ENCODE assay signal across 19 cellular contexts in genomic region chr12:27982951-27983350, GRCh38. TPM values are rescaled to one million over a fixed set of nuclear protein-coding genes. Genes with fewer than 3 reads are reported as not detected.
DNase-seq lines count a peak whose midpoint lies in the region; ATAC-seq, FAIRE-seq and TF ChIP-seq lines count a peak whose summit lies in the region.
"Had no signal": no experiment of that assay in that cellular context is flagged by ENCODE, and none has a peak within 500 bp of the region (broad histone marks: within the 10 kb centered on the region; RNA-seq: fewer than 3 reads in every experiment).

No MANE protein-coding gene starts in this region.

- CTCF ChIA-PET in A549 (lab: Yijun Ruan, JAX): interaction anchor here (1.0 to 4.7 kb wide), 4 partner anchors 9 to 35 kb away, joined by 3 to 17 read pairs (median 7); no protein-coding TSS in a partner anchor

- DNase-seq in A549 (ENCODE audit: low read depth in 1 of 2, low spot score in 1 of 2) (no peak), HFFc6 (no peak), astrocyte (ENCODE audit: low read depth) (peak; percentile 46), fibroblast of the aortic adventitia (ENCODE audit: low read depth) (peak; percentile 66), SHP77 (lab: John Stamatoyannopoulos, UW) (no peak)
- no peak for DNase-seq in stimulated activated CD4-positive, alpha-beta T cell treated with anti-CD3 and anti-CD28 coated beads, Interleukin-2, amount 100 ng/mL, for 48 hours
- DNase-seq: BE2C; CD4-positive, alpha-beta memory T cell; COR-L47; DMS153; DND-41; GDM1; H7 had no signal

- no peaks in the 10 kb centered on the region for H3K36me3 ChIP-seq in astrocyte (ENCODE audit: insufficient read depth, low read length)
- H3K36me3 ChIP-seq: BE2C had no signal

- no peak for TF ChIP-seq EP300 in A549 (IDR thresholded peaks at IDR 0.05)

- H3K36me3 Mint-ChIP-seq in HFFc6 (ENCODE audit: low read depth): no peaks in the 10 kb centered on the region
- no peaks in the 10 kb centered on the region for H3K36me3 Mint-ChIP-seq in astrocyte (ENCODE audit: low read depth, unreplicated experiment)
- H3K36me3 Mint-ChIP-seq: CD4-positive, alpha-beta memory T cell had no signal

- no peaks in the 10 kb centered on the region for H3K9me3 ChIP-seq in A549
- no peaks in the 10 kb centered on the region for H3K9me3 ChIP-seq in astrocyte (ENCODE audit: insufficient read depth, low read depth, low read length)
- H3K9me3 ChIP-seq: BE2C had no signal

- no peak for TF ChIP-seq POLR2A in A549 (IDR thresholded peaks at IDR 0.05; ENCODE audit: low read length)

- peak overlapping the region; percentile 9; the same call in 1 of the 2 replicates for H3K27ac Mint-ChIP-seq in HFFc6
- H3K27ac Mint-ChIP-seq in astrocyte (ENCODE audit: unreplicated experiment): peak overlapping the region; percentile 21
- H3K27ac Mint-ChIP-seq: CD4-positive, alpha-beta memory T cell; GM23338 had no signal

- H3K4me3 ChIP-seq in A549: no peak overlapping the region
- H3K4me3 ChIP-seq in astrocyte (ENCODE audit: insufficient read depth, low read depth, low read length): no peak overlapping the region
- no peak overlapping the region for H3K4me3 ChIP-seq in fibroblast of the aortic adventitia (ENCODE audit: low read depth, low read length)
- H3K4me3 ChIP-seq: GM23338 had no signal

- no peak for TF ChIP-seq RAD21 in A549 (conservative IDR thresholded peaks at IDR 0.05 in 1 of 2, IDR thresholded peaks at IDR 0.05 in 1 of 2)

- POLR2A ChIA-PET in A549 (lab: Yijun Ruan, JAX): interaction anchor here (2.2 kb wide), 1 partner anchor 13 kb away, joined by 25 read pairs; no protein-coding TSS in a partner anchor

- no peak overlapping the region; the same call in 2 of the 3 replicates for H3K4me2 ChIP-seq in A549
- no peak overlapping the region for H3K4me2 ChIP-seq in astrocyte (ENCODE audit: low read length)
- H3K4me2 ChIP-seq: GM23338 had no signal

- no peaks in the 10 kb centered on the region for H3K27me3 ChIP-seq in astrocyte (ENCODE audit: insufficient read depth, low read length)

- no peak overlapping the region for H3K9ac ChIP-seq in astrocyte (ENCODE audit: low read length)

- H3K4me3 Mint-ChIP-seq in HFFc6 (no peak overlapping the region), astrocyte (ENCODE audit: unreplicated experiment) (no peak overlapping the region)
- H3K4me3 Mint-ChIP-seq: CD4-positive, alpha-beta memory T cell; GM23338 had no signal

- peak overlapping the region; percentile 24 to 84; a peak in 3 of 6 replicates for H3K27ac ChIP-seq in A549
- H3K27ac ChIP-seq in astrocyte (ENCODE audit: low read depth, low read length): no peak overlapping the region
- H3K27ac ChIP-seq: C4-2B had no signal

- H3K4me1 Mint-ChIP-seq in HFFc6 (ENCODE audit: low read depth) (peaks cover 58% of the 10 kb centered on the region), astrocyte (ENCODE audit: low read depth, unreplicated experiment) (peaks cover 21% of the 10 kb centered on the region)
- H3K4me1 Mint-ChIP-seq: CD4-positive, alpha-beta memory T cell; GM23338 had no signal

- H2AFZ ChIP-seq in astrocyte (ENCODE audit: low read depth, low read length): no peak overlapping the region
- H2AFZ ChIP-seq: GM23338 had no signal

- H4K20me1 ChIP-seq in astrocyte (ENCODE audit: insufficient read depth, low read length): no peaks in the 10 kb centered on the region

- TF ChIP-seq CTCF in A549 (IDR thresholded peaks at IDR 0.05): no peak
- no peak for TF ChIP-seq CTCF in HFFc6 (IDR thresholded peaks at IDR 0.05)
- TF ChIP-seq CTCF in astrocyte (IDR thresholded peaks at IDR 0.05; ENCODE audit: insufficient read depth, low read depth, low read length): no peak
- no peak for TF ChIP-seq CTCF in fibroblast of the aortic adventitia (IDR thresholded peaks at IDR 0.05; ENCODE audit: insufficient read depth, low read length)

- no peak for ATAC-seq in A549
- no peak for ATAC-seq in GM21381 (IDR thresholded peaks at IDR 0.05; ENCODE audit: unreplicated experiment)
- no peak for ATAC-seq in GM19463 (IDR thresholded peaks at IDR 0.05; ENCODE audit: unreplicated experiment)
- ATAC-seq: GM23338 had no signal

- WGBS in A549 (ENCODE audit: missing lambda C conversion rate): 61% methylated on average over 4 of the region's 4 CpGs

- no peak for FAIRE-seq in A549 (lab: Jason Lieb, UNC)
- peak; percentile 56 for FAIRE-seq in astrocyte (lab: Jason Lieb, UNC)
- FAIRE-seq: D721Med, GM12892 had no signal

- H3K79me2 ChIP-seq in astrocyte (ENCODE audit: insufficient read depth, low read length): no peaks in the 10 kb centered on the region

- no peaks in the 10 kb centered on the region for H3K27me3 Mint-ChIP-seq in HFFc6 (ENCODE audit: insufficient read depth)
- no peaks in the 10 kb centered on the region for H3K27me3 Mint-ChIP-seq in astrocyte (ENCODE audit: low read depth, unreplicated experiment)

- H3K4me1 ChIP-seq in A549 (peaks cover 38% of the 10 kb centered on the region), astrocyte (ENCODE audit: insufficient read depth, low read length) (peaks cover 27% of the 10 kb centered on the region)
- H3K4me1 ChIP-seq: BE2C had no signal

- H3K9me3 Mint-ChIP-seq in HFFc6 (no peaks in the 10 kb centered on the region), astrocyte (ENCODE audit: unreplicated experiment) (no peaks in the 10 kb centered on the region)
- H3K9me3 Mint-ChIP-seq: CD4-positive, alpha-beta memory T cell; GM23338 had no signal

TF ChIP-seq in A549, 52 proteins besides CTCF, POLR2A, EP300 and RAD21 (continues in another document):
- TF ChIP-seq ZNF302 (CRISPR knock-in tag; IDR thresholded peaks at IDR 0.05) (no peak), POLR2AphosphoS2 (conservative IDR thresholded peaks at IDR 0.05; ENCODE audit: low read length) (no peak), USF2 (IDR thresholded peaks at IDR 0.05) (no peak), BCL3 (IDR thresholded peaks at IDR 0.05) (no peak), BHLHE40 (IDR thresholded peaks at IDR 0.05; ENCODE audit: low read depth, low read length) (no peak), ZSCAN20 (CRISPR knock-in tag; IDR thresholded peaks at IDR 0.05) (no peak), MAFK (IDR thresholded peaks at IDR 0.05; ENCODE audit: partially characterized antibody) (no peak), HDAC2 (IDR thresholded peaks at IDR 0.05) (no peak), REST (IDR thresholded peaks at IDR 0.05) (no peak), CHD2 (IDR thresholded peaks at IDR 0.05; ENCODE audit: low read length, partially characterized antibody) (no peak), KDM5A (IDR thresholded peaks at IDR 0.05) (no peak), HOXA7 (CRISPR knock-in tag; IDR thresholded peaks at IDR 0.05) (no peak), RNF2 (IDR thresholded peaks at IDR 0.05; ENCODE audit: borderline replicate concordance, low read depth) (no peak), TP53 (CRISPR knock-in tag; IDR thresholded peaks at IDR 0.05) (no peak)

RNA-seq across cellular contexts. Expression of gene PTHLH, which starts 10.4 kb away (rescaled TPM):
- polyA plus RNA-seq in A549 (2011; rRNA removed): 25.7 and 27.9 TPM in 2 replicates
- 23.9 and 24.1 TPM in 2 replicates for polyA plus RNA-seq in A549 (2012; cell fraction: cytosol; rRNA removed)
- 35.0 and 41.7 TPM in 2 replicates for polyA plus RNA-seq in A549 (2012; cell fraction: nucleus; rRNA removed)
- polyA plus RNA-seq in A549 (2017; fragmentation: RNase III; extraction: RNeasy Plus Mini Kit Qiagen cat#74134 plus additional on column Dnase treatment): 7.7 to 13.4 TPM (median 10.9 TPM) in 3 replicates
- polyA minus RNA-seq in A549 (2011; rRNA and poly(A)+ RNA removed): 11.5 and 12.7 TPM in 2 replicates
- total RNA-seq in HFFc6 (2021; fragmentation: NEBNext Ultra II Directional; extraction: Animal tissue kit (Norgen Biotek cat#: 25700)): 1 to 10 TPM in 3 of 6 experiments, under 1 TPM in 3; 0.59 to 1.3 (median 1.0) TPM
- 48.5 and 53.5 TPM in 2 replicates for total RNA-seq in astrocyte
- total RNA-seq in fibroblast of the aortic adventitia (ENCODE audit: low replicate concordance): 1.6 and 4.3 TPM in 2 replicates
- total RNA-seq: CD4-positive, alpha-beta memory T cell; GM23338 had no signal
- polyA plus RNA-seq: CD4-positive, alpha-beta memory T cell; GM23338 had no signal

Comparison
In these comparisons a context has a peak if more than half of its experiments do, and no peak if none do; other contexts are left out.
1. DNase-seq: peak in astrocyte (single experiment) and fibroblast of the aortic adventitia (single experiment); none in A549 (0 of 2), HFFc6 (single experiment), stimulated activated CD4-positive, alpha-beta T cell treated with anti-CD3 and anti-CD28 coated beads, Interleukin-2, amount 100 ng/mL, for 48 hours (0 of 2) and SHP77 (0 of 2).